ENCODE assay signal across 1 cellular context in genomic region chr10:93468532-93469213, GRCh38.
TF ChIP-seq lines count a peak whose summit lies in the region.

No MANE protein-coding gene starts in this region.

TF ChIP-seq in IMR-90, 13 proteins besides CTCF, POLR2A, EP300 and RAD21 (continued from another document):
- no peak for TF ChIP-seq ELK1 (IDR thresholded peaks at IDR 0.05; ENCODE audit: borderline replicate concordance, low read depth, low read length)
- no peak for TF ChIP-seq RFX5 (IDR thresholded peaks at IDR 0.05; ENCODE audit: low read depth, low read length)
- no peak for TF ChIP-seq CHD1 (IDR thresholded peaks at IDR 0.05; ENCODE audit: low read depth, low read length)
- peak; percentile 58; the same call in 1 of the 2 replicates for TF ChIP-seq NFE2L2 (IDR thresholded peaks at IDR 0.05; ENCODE audit: low read depth, low read length)
